Comparison of ENCODE assay signal across 13 cellular contexts in genomic region chr5:370311-370958, GRCh38. TPM values are rescaled to one million over a fixed set of nuclear protein-coding genes. Genes with fewer than 3 reads are reported as not detected.
A peak's percentile ranks its signal among the peaks of the same experiment; 100 is the strongest.
DNase-seq lines count a peak whose midpoint lies in the region; FAIRE-seq and TF ChIP-seq lines count a peak whose summit lies in the region.
"Had no signal": no experiment of that assay in that cellular context is flagged by ENCODE, and none has a peak within 500 bp of the region (broad histone marks: within the 10 kb centered on the region; RNA-seq: fewer than 3 reads in every experiment).

No MANE protein-coding gene starts in this region.

- H3K9me3 ChIP-seq in endodermal cell (ENCODE audit: control insufficient read depth, low read length) (peaks cover 1% of the 10 kb centered on the region), skeletal muscle satellite cell (replicated peaks; ENCODE audit: low read length) (no peaks in the 10 kb centered on the region)
- H3K9me3 ChIP-seq: SK-N-SH had no signal

- H3K9me3 Mint-ChIP-seq in activated CD4-positive, alpha-beta T cell treated with anti-CD3 and anti-CD28 coated beads, Interleukin-2, amount 10 ng/mL, durations not matched to agents 24 days and 14 days: no peaks in the 10 kb centered on the region
- H3K9me3 Mint-ChIP-seq in endodermal cell: peaks cover under 1% of the 10 kb centered on the region
- H3K9me3 Mint-ChIP-seq in Calu3 (ENCODE audit: low read depth, unreplicated experiment): no peaks in the 10 kb centered on the region

- H3K27me3 Mint-ChIP-seq in activated CD4-positive, alpha-beta T cell treated with anti-CD3 and anti-CD28 coated beads, Interleukin-2, amount 10 ng/mL, durations not matched to agents 24 days and 14 days: no peaks in the 10 kb centered on the region
- H3K27me3 Mint-ChIP-seq in endodermal cell (ENCODE audit: insufficient read depth) (peaks cover 14% of the 10 kb centered on the region), Calu3 (ENCODE audit: unreplicated experiment) (no peaks in the 10 kb centered on the region)

- WGBS in endodermal cell (ENCODE audit: insufficient coverage in 1 of 2, insufficient read length in 1 of 2), 2 experiments: 91 to 94% methylated on average over 5 to 14 of the region's 14 CpGs

- no peak for TF ChIP-seq CTCF in endodermal cell (conservative IDR thresholded peaks at IDR 0.05)
- no peak for TF ChIP-seq CTCF in Calu3 (IDR thresholded peaks at IDR 0.05; ENCODE audit: unreplicated experiment)

- H3K27me3 ChIP-seq in endodermal cell (ENCODE audit: control insufficient read depth, insufficient read depth, low read length, poor library complexity, severe bottlenecking) (peaks cover 37% of the 10 kb centered on the region), skeletal muscle satellite cell (ENCODE audit: control insufficient read depth, insufficient read depth, low read length) (no peaks in the 10 kb centered on the region)

- H3K36me3 ChIP-seq in endodermal cell (ENCODE audit: control insufficient read depth, insufficient read depth, low read length) (no peaks in the 10 kb centered on the region), skeletal muscle satellite cell (ENCODE audit: insufficient read depth, low read length) (peaks cover 28% of the 10 kb centered on the region)

- peaks cover 45% of the 10 kb centered on the region for H3K4me1 Mint-ChIP-seq in activated CD4-positive, alpha-beta T cell treated with anti-CD3 and anti-CD28 coated beads, Interleukin-2, amount 10 ng/mL, durations not matched to agents 24 days and 14 days
- H3K4me1 Mint-ChIP-seq in endodermal cell: no peaks in the 10 kb centered on the region
- H3K4me1 Mint-ChIP-seq in Calu3 (ENCODE audit: low read depth, unreplicated experiment): peaks cover 9% of the 10 kb centered on the region

- H3K4me1 ChIP-seq in endodermal cell (ENCODE audit: control insufficient read depth, insufficient read depth, low read length): no peaks in the 10 kb centered on the region
- peaks cover 73% of the 10 kb centered on the region for H3K4me1 ChIP-seq in skeletal muscle satellite cell (ENCODE audit: control insufficient read depth, insufficient read depth, low read length)

- no peak overlapping the region for H3K27ac ChIP-seq in endodermal cell (ENCODE audit: low read depth, low read length)

- peak overlapping the region; percentile 28 for H3K4me3 Mint-ChIP-seq in activated CD4-positive, alpha-beta T cell treated with anti-CD3 and anti-CD28 coated beads, Interleukin-2, amount 10 ng/mL, durations not matched to agents 24 days and 14 days
- H3K4me3 Mint-ChIP-seq in endodermal cell: no peak overlapping the region
- no peak overlapping the region for H3K4me3 Mint-ChIP-seq in Calu3 (ENCODE audit: low read depth, unreplicated experiment)
- H3K4me3 Mint-ChIP-seq: nephron had no signal

- CTCF ChIA-PET in Calu3 (lab: Charles Lee): no interaction called here

- BruUV-seq in Calu3 (replicated peaks; lab: Mats Ljungman, UMichigan): no TSS peak

- H3K9ac ChIP-seq in endodermal cell (ENCODE audit: extremely low read depth, low read length, poor library complexity, severe bottlenecking) (no peak overlapping the region), skeletal muscle satellite cell (ENCODE audit: low read depth, low read length) (peak overlapping the region; percentile 14)
- H3K9ac ChIP-seq: SK-N-SH had no signal

- intact Hi-C loops in activated CD4-positive, alpha-beta T cell treated with anti-CD3 and anti-CD28 coated beads, Interleukin-2, amount 10 ng/mL, durations not matched to agents 24 days and 14 days (cut with micrococcal nuclease): loop anchor here (10.0 kb wide), 1 partner anchor 156 kb away; the partner anchor contains the start of genes CCDC127 and SDHA
- intact Hi-C loops in Calu3 (cut with micrococcal nuclease; ENCODE audit: unreplicated experiment): no loop called here

- FAIRE-seq in HTR-8/SVneo (lab: Jason Lieb, UNC): peak; percentile 33
- FAIRE-seq: bronchial epithelial cell had no signal

- no peak overlapping the region for H3K4me2 ChIP-seq in skeletal muscle satellite cell (ENCODE audit: low read length)
- H3K4me2 ChIP-seq: SK-N-SH had no signal

- H3K36me3 Mint-ChIP-seq in activated CD4-positive, alpha-beta T cell treated with anti-CD3 and anti-CD28 coated beads, Interleukin-2, amount 10 ng/mL, durations not matched to agents 24 days and 14 days (ENCODE audit: low read depth): peaks cover 15% of the 10 kb centered on the region
- H3K36me3 Mint-ChIP-seq in endodermal cell (ENCODE audit: low read depth) (no peaks in the 10 kb centered on the region), Calu3 (ENCODE audit: insufficient read depth, unreplicated experiment) (no peaks in the 10 kb centered on the region)

- no peak overlapping the region for H3K4me3 ChIP-seq in endodermal cell (ENCODE audit: low read length)
- no peak overlapping the region for H3K4me3 ChIP-seq in skeletal muscle satellite cell (ENCODE audit: low read length)

- peak overlapping the region; percentile 62 for H3K27ac Mint-ChIP-seq in activated CD4-positive, alpha-beta T cell treated with anti-CD3 and anti-CD28 coated beads, Interleukin-2, amount 10 ng/mL, durations not matched to agents 24 days and 14 days
- H3K27ac Mint-ChIP-seq in endodermal cell: no peak overlapping the region
- no peak overlapping the region for H3K27ac Mint-ChIP-seq in Calu3 (ENCODE audit: unreplicated experiment)
- H3K27ac Mint-ChIP-seq: nephron had no signal

- DNase-seq in activated CD4-positive, alpha-beta T cell treated with anti-CD3 and anti-CD28 coated beads, Interleukin-2, amount 10 ng/mL, durations not matched to agents 24 days and 14 days: no peak
- no peak for DNase-seq in activated CD4-positive, alpha-beta T cell treated with anti-CD3 and anti-CD28 coated beads, Interleukin-2, amount 50 U/mL, for 48 hours
- DNase-seq in HTR-8/SVneo (ENCODE audit: insufficient read length, low spot score) (no peak), endodermal cell (peak; percentile 33), DMS153 treated with DMSO at 0.1 percent for 48 hours (lab: John Stamatoyannopoulos, UW; ENCODE audit: unreplicated experiment) (no peak), NCI-H1417 treated with DMSO at 0.1 percent for 48 hours (lab: John Stamatoyannopoulos, UW) (no peak), Calu3 (no peak)
- DNase-seq: activated naive CD4-positive, alpha-beta T cell; NK-92 treated with Interleukin-12 subunit alpha and Interleukin-12 subunit beta, amount 100 ng/mL, for 24 hours; SK-N-SH had no signal

RNA-seq across cellular contexts. Expression of gene AHRR, which starts 48.9 kb away (rescaled TPM):
- total RNA-seq in activated CD4-positive, alpha-beta T cell treated with anti-CD3 and anti-CD28 coated beads, Interleukin-2, amount 10 ng/mL, durations not matched to agents 24 days and 14 days: 25.8 and 26.0 TPM in 2 replicates
- 1 to 10 TPM; 1.4 to 2.0 TPM for total RNA-seq in endodermal cell
- 1.3 TPM for polyA plus RNA-seq in endodermal cell (2013, experiment 1 of 2)
- polyA plus RNA-seq in endodermal cell (2013, experiment 2 of 2): 1.2 TPM
- 8.1 and 9.8 TPM in 2 replicates for total RNA-seq in skeletal muscle satellite cell (2012; rRNA removed)
- total RNA-seq in Calu3 (2022): 1.3 TPM in 2 replicates
